Comparison of ENCODE assay signal across 1 cellular context in genomic region chr13:39036212-39036611, GRCh38.
TF ChIP-seq lines count a peak whose summit lies in the region.

No MANE protein-coding gene starts in this region.

TF ChIP-seq in SK-N-SH, 30 proteins besides CTCF, POLR2A, EP300 and RAD21 (continued from another document):
- TF ChIP-seq REST (IDR thresholded peaks at IDR 0.05; ENCODE audit: low read depth, low read length) (no peak), PBX3 (IDR thresholded peaks at IDR 0.05) (no peak), SMC3 (IDR thresholded peaks at IDR 0.05; ENCODE audit: low read depth, low read length) (no peak)
